ENCODE assay signal across 9 cellular contexts in the genomic region with DNA sequence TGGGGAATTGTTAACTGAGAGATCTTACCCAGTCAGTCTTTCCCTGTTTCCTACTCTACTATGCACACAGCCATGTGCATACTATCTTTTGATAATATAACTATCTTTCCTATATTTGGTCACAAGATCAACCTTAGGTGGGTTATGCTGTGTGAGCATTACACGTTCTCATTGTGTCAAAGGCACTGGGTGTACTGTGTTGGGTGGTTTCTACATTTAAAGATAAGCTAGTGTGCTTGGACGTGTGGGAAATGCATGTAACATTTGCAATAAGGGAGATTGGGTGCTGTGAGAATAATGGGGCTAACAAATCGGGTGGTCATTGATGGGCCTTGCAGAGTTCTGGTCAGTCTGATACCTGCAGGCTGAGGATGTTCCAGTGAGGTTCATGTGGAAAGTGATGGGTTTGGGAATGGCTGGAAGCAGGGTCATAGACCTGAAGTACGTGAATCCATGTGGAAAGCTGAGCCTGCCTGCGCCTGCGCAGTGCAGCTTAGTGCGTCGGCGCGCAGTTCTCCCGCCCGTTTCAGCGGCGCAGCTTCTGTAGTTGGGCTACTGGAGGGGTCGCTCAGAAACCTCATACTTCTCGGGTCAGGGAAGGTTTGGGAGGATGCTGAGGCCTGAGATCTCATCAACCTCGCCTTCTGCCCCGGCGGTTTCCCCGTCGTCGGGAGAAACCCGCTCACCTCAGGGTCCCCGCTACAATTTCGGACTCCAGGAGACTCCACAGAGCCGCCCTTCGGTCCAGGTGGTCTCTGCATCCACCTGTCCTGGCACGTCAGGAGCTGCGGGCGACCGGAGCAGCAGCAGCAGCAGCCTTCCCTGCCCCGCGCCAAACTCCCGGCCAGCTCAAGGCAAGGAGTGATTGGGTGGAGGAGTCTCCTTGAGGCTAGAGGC. TPM values are rescaled to one million over a fixed set of nuclear protein-coding genes. Genes with fewer than 3 reads are reported as not detected.
DNase-seq lines count a peak whose midpoint lies in the region; ATAC-seq and TF ChIP-seq lines count a peak whose summit lies in the region.
"Had no signal": no experiment of that assay in that cellular context is flagged by ENCODE, and none has a peak within 500 bp of the region (broad histone marks: within the 10 kb centered on the region; RNA-seq: fewer than 3 reads in every experiment).

A gene (plus strand): TSS at position 507 of the 897 bp plus-strand sequence. CDS start 104 bp downstream, at position 611.

- peak within 1 kb of the TSS in 1 of 2 donors; percentile 9 for H3K4me3 Mint-ChIP-seq in effector memory CD8-positive, alpha-beta T cell
- H3K4me3 Mint-ChIP-seq in CD14-positive monocyte, result no peak within 1 kb of the TSS

- no peak for ATAC-seq in effector memory CD8-positive, alpha-beta T cell (replicated peaks)
- ATAC-seq in HG02610 (IDR thresholded peaks at IDR 0.05; ENCODE audit: unreplicated experiment), result no peak

- peak; percentile 48 to 55 for DNase-seq in activated CD4-positive, alpha-beta T cell treated with anti-CD3 and anti-CD28 coated beads, Interleukin-2, amount 50 U/mL, for 48 hours
- DNase-seq in activated CD4-positive, alpha-beta T cell treated with anti-CD3 and anti-CD28 coated beads, Interleukin-2, amount 50 U/mL, for 4 hours, result no peak
- DNase-seq in NCI-H1105 (lab: John Stamatoyannopoulos, UW) (peak; percentile 72), glomerular visceral epithelial cell (ENCODE audit: extremely low spot score) (no peak), CD14-positive monocyte (ENCODE audit: low spot score) (no peak)
- no peak for DNase-seq in effector memory CD8-positive, alpha-beta T cell
- peak; percentile 63 for DNase-seq in stimulated activated CD8-positive, alpha-beta memory T cell treated with anti-CD3 and anti-CD28 coated beads, Interleukin-4, amount 100 ng/mL, for 48 hours
- DNase-seq: NCI-H1048 had no signal

- peaks cover 61% of the 10 kb centered on the region for H3K36me3 Mint-ChIP-seq in effector memory CD8-positive, alpha-beta T cell (ENCODE audit: insufficient read depth)
- peaks cover 50 to 73% of the 10 kb centered on the region in 2 donors for H3K36me3 Mint-ChIP-seq in CD14-positive monocyte

- H3K9me3 Mint-ChIP-seq in effector memory CD8-positive, alpha-beta T cell, result no peaks in the 10 kb centered on the region
- no peaks in the 10 kb centered on the region for H3K9me3 Mint-ChIP-seq in CD14-positive monocyte

- no peak for TF ChIP-seq CTCF in CD14-positive monocyte (IDR thresholded peaks at IDR 0.05)

- no peaks in the 10 kb centered on the region for H3K27me3 Mint-ChIP-seq in effector memory CD8-positive, alpha-beta T cell
- no peaks in the 10 kb centered on the region for H3K27me3 Mint-ChIP-seq in CD14-positive monocyte (ENCODE audit: low read depth in 3 of 3)

- peaks cover 9 to 10% of the 10 kb centered on the region in 2 donors for H3K4me1 Mint-ChIP-seq in effector memory CD8-positive, alpha-beta T cell (ENCODE audit: low read depth in 2 of 2)
- no peaks in the 10 kb centered on the region for H3K4me1 Mint-ChIP-seq in CD14-positive monocyte

- intact Hi-C loops in CD14-positive monocyte (cut with micrococcal nuclease), result no loop called here

- peak within 1 kb of the TSS; percentile 48 to 78 for H3K27ac Mint-ChIP-seq in effector memory CD8-positive, alpha-beta T cell
- peak within 1 kb of the TSS in 3 of 7 donors; percentile 29 to 66 (median 46) for H3K27ac Mint-ChIP-seq in CD14-positive monocyte

RNA-seq across cellular contexts. Expression of the gene that starts here (rescaled TPM):
- polyA plus RNA-seq in CD14-positive monocyte, result not detected

Comparison
In these comparisons a context has a peak if more than half of its experiments do, and no peak if none do; other contexts are left out.
1. DNase-seq: peak in activated CD4-positive, alpha-beta T cell treated with anti-CD3 and anti-CD28 coated beads, Interleukin-2, amount 50 U/mL, for 48 hours (2 of 2), NCI-H1105 (single experiment) and stimulated activated CD8-positive, alpha-beta memory T cell treated with anti-CD3 and anti-CD28 coated beads, Interleukin-4, amount 100 ng/mL, for 48 hours (single experiment); none in activated CD4-positive, alpha-beta T cell treated with anti-CD3 and anti-CD28 coated beads, Interleukin-2, amount 50 U/mL, for 4 hours (0 of 2), effector memory CD8-positive, alpha-beta T cell (0 of 3), glomerular visceral epithelial cell (single experiment) and CD14-positive monocyte (single experiment).